ENCODE assay signal across 8 cellular contexts in genomic region chr1:173866462-173866861, GRCh38. TPM values are rescaled to one million over a fixed set of nuclear protein-coding genes. Genes with fewer than 3 reads are reported as not detected.
DNase-seq lines count a peak whose midpoint lies in the region; ATAC-seq, FAIRE-seq and TF ChIP-seq lines count a peak whose summit lies in the region.

No MANE protein-coding gene starts in this region.

- H3K79me2 ChIP-seq in trophoblast cell (ENCODE audit: control insufficient read depth, insufficient read depth, low read length, poor library complexity) = peaks cover 12% of the 10 kb centered on the region

- H3K9ac ChIP-seq in trophoblast cell (ENCODE audit: low read length) = peak overlapping the region; percentile 60

- H3K27me3 ChIP-seq in Panc1 (ENCODE audit: control insufficient read depth, insufficient read depth, low read length) (no peaks in the 10 kb centered on the region), trophoblast cell (ENCODE audit: insufficient read depth, low read length) (no peaks in the 10 kb centered on the region)

- no peak for TF ChIP-seq POLR2A in GM12891 (IDR thresholded peaks at IDR 0.05; ENCODE audit: low read depth, low read length)

- peaks cover 14% of the 10 kb centered on the region for H3K79me1 ChIP-seq in trophoblast cell (ENCODE audit: low read length)

- peak overlapping the region; percentile 74 for H3K4me2 ChIP-seq in trophoblast cell (ENCODE audit: low read length)

- H4K91ac ChIP-seq in trophoblast cell (ENCODE audit: low read depth, low read length) = no peak overlapping the region

- no peak overlapping the region for H4K12ac ChIP-seq in trophoblast cell (ENCODE audit: low read depth, low read length)

- H3K27ac ChIP-seq in Panc1 (ENCODE audit: low read length) (peak overlapping the region; percentile 96), epithelial cell of prostate (peak overlapping the region; percentile 95), trophoblast cell (ENCODE audit: low read depth, low read length) (peak overlapping the region; percentile 10)

- H3K36me3 ChIP-seq in Panc1 (ENCODE audit: control insufficient read depth, insufficient read depth, low read length) = peaks cover 42% of the 10 kb centered on the region
- H3K36me3 ChIP-seq in trophoblast cell (ENCODE audit: control insufficient read depth in 1 of 2, insufficient read depth in 2 of 2, low read length in 2 of 2) = peaks cover 18 to 34% of the 10 kb centered on the region in 2 experiments

- BruUV-seq in Panc1 (replicated peaks; lab: Mats Ljungman, UMichigan) = no TSS peak

- H2BK12ac ChIP-seq in trophoblast cell (ENCODE audit: low read length) = no peak overlapping the region

- H3K9me3 ChIP-seq in Panc1 (ENCODE audit: control insufficient read depth, insufficient read depth, low read depth, low read length) = no peaks in the 10 kb centered on the region
- no peaks in the 10 kb centered on the region for H3K9me3 ChIP-seq in trophoblast cell (ENCODE audit: insufficient read depth, low read depth, low read length)

- no CpG with 5 or more reads among the region's 1 CpG for WGBS in trophoblast cell (ENCODE audit: extremely low coverage, insufficient coverage, insufficient read length)

- no peak overlapping the region for H2AK5ac ChIP-seq in trophoblast cell (ENCODE audit: low read length)

- H3K14ac ChIP-seq in trophoblast cell (ENCODE audit: low read length) = no peak overlapping the region

- H3K18ac ChIP-seq in trophoblast cell (ENCODE audit: low read length) = no peak overlapping the region

- in situ Hi-C loops in Panc1 (cut with HindIII; ENCODE audit: low pct_unique_long_range_greater_than_20kb, low sequenced_read_pairs) = no loop called here

- H2AFZ ChIP-seq in trophoblast cell (ENCODE audit: insufficient read depth, low read length, poor library complexity) = no peak overlapping the region

- H4K8ac ChIP-seq in trophoblast cell (ENCODE audit: low read depth, low read length) = no peak overlapping the region

- ATAC-seq in Panc1 = no peak
- ATAC-seq in HG02623 (IDR thresholded peaks at IDR 0.05; ENCODE audit: unreplicated experiment) = no peak
- ATAC-seq in GM18861 (IDR thresholded peaks at IDR 0.05; ENCODE audit: unreplicated experiment) = no peak

- no peak for FAIRE-seq in GM12891 (lab: Jason Lieb, UNC)

- CTCF ChIA-PET in Panc1 (lab: Charles Lee) = no interaction called here

- no peak overlapping the region for H2BK5ac ChIP-seq in trophoblast cell (ENCODE audit: low read depth, low read length, poor library complexity)

- peak; percentile 29 for DNase-seq in GM12865 (ENCODE audit: low read depth)
- no peak for DNase-seq in Panc1 (ENCODE audit: low read depth, low spot score)
- DNase-seq in epithelial cell of prostate (ENCODE audit: low read depth, low spot score) = no peak
- DNase-seq in trophoblast cell = no peak
- no peak for DNase-seq in GM12891 (ENCODE audit: insufficient read length, low spot score)
- no peak for DNase-seq in stimulated activated CD4-positive, alpha-beta T cell treated with anti-CD3 and anti-CD28 coated beads, Interleukin-4, amount 100 ng/mL, for 1 hour

- POLR2A ChIA-PET in Panc1 (lab: Charles Lee) = no interaction called here

- peak overlapping the region; percentile 76 for H3K4ac ChIP-seq in trophoblast cell (ENCODE audit: low read depth, low read length)

- no peak for TF ChIP-seq CTCF in GM12865 (IDR thresholded peaks at IDR 0.05; ENCODE audit: insufficient read depth, low read depth, low read length, missing control alignments)
- no peak for TF ChIP-seq CTCF in Panc1 (IDR thresholded peaks at IDR 0.05)

- no peak overlapping the region for H3K23ac ChIP-seq in trophoblast cell (ENCODE audit: low read length)

- no peak overlapping the region for H2BK120ac ChIP-seq in trophoblast cell (ENCODE audit: insufficient read depth, low read length, poor library complexity)

- H3K4me3 ChIP-seq in GM12865 (ENCODE audit: low read depth, low read length) (peak overlapping the region; percentile 83), Panc1 (ENCODE audit: low read depth in 2 of 2, low read length in 2 of 2) (peak overlapping the region; percentile 79 to 95), trophoblast cell (ENCODE audit: low read depth, low read length) (no peak overlapping the region)

- H3K4me1 ChIP-seq in Panc1 (ENCODE audit: control insufficient read depth, insufficient read depth, low read length) = peaks cover 33% of the 10 kb centered on the region
- H3K4me1 ChIP-seq in trophoblast cell (ENCODE audit: control insufficient read depth in 1 of 2, insufficient read depth in 2 of 2, low read length in 2 of 2) = no peaks in the 10 kb centered on the region

- intact Hi-C loops in Panc1 (cut with micrococcal nuclease; ENCODE audit: unreplicated experiment) = no loop called here

TF ChIP-seq in GM12891, 5 proteins besides CTCF, POLR2A, EP300 and RAD21:
- TF ChIP-seq POU2F2 (IDR thresholded peaks at IDR 0.05; ENCODE audit: low read depth, low read length) (no peak), TAF1 (IDR thresholded peaks at IDR 0.05; ENCODE audit: low read depth, low read length) (no peak), PAX5 (IDR thresholded peaks at IDR 0.05; ENCODE audit: insufficient read depth, low read length, severe bottlenecking) (no peak), SPI1 (IDR thresholded peaks at IDR 0.05; ENCODE audit: low read depth, low read length) (no peak), POLR2AphosphoS5 (IDR thresholded peaks at IDR 0.05; ENCODE audit: low read depth, low read length) (no peak)

RNA-seq across cellular contexts. Expression of gene GAS5, which starts 1.3 kb away (rescaled TPM):
- total RNA-seq in Panc1 (2021; ENCODE audit: unreplicated experiment) = 236 TPM
- polyA plus RNA-seq in Panc1 (2012; ENCODE audit: insufficient read length) = 157 TPM
- 243 TPM in 2 replicates for polyA plus RNA-seq in trophoblast cell (2013)
- 1,001 TPM for polyA plus RNA-seq in GM12891 (2012; ENCODE audit: low read depth, missing spikeins)

RNA-seq across cellular contexts. Expression of gene ZBTB37, which starts 1.7 kb away (rescaled TPM):
- 11.6 TPM for total RNA-seq in Panc1 (2021; ENCODE audit: unreplicated experiment)
- polyA plus RNA-seq in Panc1 (2012; ENCODE audit: insufficient read length) = 1.7 TPM
- polyA plus RNA-seq in trophoblast cell (2013) = 2.4 and 2.7 TPM in 2 replicates
- polyA plus RNA-seq in GM12891 (2012; ENCODE audit: low read depth, missing spikeins) = 0.67 TPM

RNA-seq across cellular contexts. Expression of gene CENPL, which starts 41.8 kb away (rescaled TPM):
- 28.7 TPM for total RNA-seq in Panc1 (2021; ENCODE audit: unreplicated experiment)
- 5.6 TPM for polyA plus RNA-seq in Panc1 (2012; ENCODE audit: insufficient read length)
- polyA plus RNA-seq in trophoblast cell (2013) = 7.7 and 8.2 TPM in 2 replicates
- 7.6 TPM for polyA plus RNA-seq in GM12891 (2012; ENCODE audit: low read depth, missing spikeins)

RNA-seq across cellular contexts. Expression of gene DARS2, which starts 42.0 kb away (rescaled TPM):
- 28.8 TPM for total RNA-seq in Panc1 (2021; ENCODE audit: unreplicated experiment)
- polyA plus RNA-seq in Panc1 (2012; ENCODE audit: insufficient read length) = 13.8 TPM
- polyA plus RNA-seq in trophoblast cell (2013) = 17.2 and 17.4 TPM in 2 replicates
- polyA plus RNA-seq in GM12891 (2012; ENCODE audit: low read depth, missing spikeins) = 14.2 TPM

RNA-seq across cellular contexts. Expression of gene SERPINC1, which starts 50.7 kb away (rescaled TPM):
- 0.64 TPM for total RNA-seq in Panc1 (2021; ENCODE audit: unreplicated experiment)
- not detected for polyA plus RNA-seq in Panc1 (2012; ENCODE audit: insufficient read length)
- polyA plus RNA-seq in trophoblast cell (2013) = 0.15 TPM in 2 replicates
- polyA plus RNA-seq in GM12891 (2012; ENCODE audit: low read depth, missing spikeins) = not detected

Comparison
In these comparisons a context has a peak if more than half of its experiments do, and no peak if none do; other contexts are left out.
1. H3K27ac ChIP-seq: peak in every context shown above with its lines; median percentile 96 in Panc1; 95 in epithelial cell of prostate; 10 in trophoblast cell.